In the genomic region with DNA sequence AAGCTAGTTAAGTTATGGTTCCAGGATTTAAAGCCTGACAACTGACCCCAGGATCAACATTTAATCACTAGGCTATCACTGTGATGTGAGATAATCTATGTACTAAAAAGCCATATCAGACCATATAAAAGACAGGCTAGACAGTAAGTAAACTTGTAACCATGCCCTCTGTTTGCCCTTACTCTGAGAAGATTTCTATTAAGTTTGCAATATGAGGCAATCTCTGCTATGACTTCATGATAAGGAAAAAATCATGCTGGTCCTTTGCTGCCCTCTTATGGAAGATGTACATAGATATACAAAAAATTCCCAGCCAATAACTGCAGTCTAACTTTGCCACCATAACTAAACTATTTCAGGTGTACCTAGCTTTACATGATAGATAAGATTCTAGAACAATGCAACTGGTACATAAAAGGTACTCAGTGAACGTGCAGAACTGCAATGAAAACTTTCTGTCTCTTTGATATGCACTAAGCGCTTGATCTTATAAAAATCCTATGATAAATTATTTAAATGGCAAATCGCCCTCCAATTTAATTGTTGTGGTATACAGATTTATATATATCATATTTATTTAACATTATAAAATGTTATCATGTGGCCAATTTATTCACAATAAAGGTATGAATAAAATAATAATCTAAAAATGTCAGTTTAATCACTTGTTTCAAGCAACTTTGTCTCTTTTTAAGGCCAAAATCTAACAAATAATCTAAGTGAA, we compare ENCODE assay signal across 8 cellular contexts.
A peak's percentile ranks its signal among the peaks of the same experiment; 100 is the strongest.
DNase-seq lines count a peak whose midpoint lies in the region; ATAC-seq and TF ChIP-seq lines count a peak whose summit lies in the region.

No MANE protein-coding gene starts in this region.

- no peaks in the 10 kb centered on the region for H3K27me3 Mint-ChIP-seq in HFFc6 (ENCODE audit: insufficient read depth)

- peaks cover 5% of the 10 kb centered on the region; the same call in 1 of the 2 replicates for H3K9me3 Mint-ChIP-seq in HFFc6

- ATAC-seq in HG02970 (IDR thresholded peaks at IDR 0.05; ENCODE audit: low FRiP score, unreplicated experiment) (no peak), HG03025 (IDR thresholded peaks at IDR 0.05; ENCODE audit: low FRiP score, unreplicated experiment) (no peak)

- peaks cover 12% of the 10 kb centered on the region for H3K36me3 Mint-ChIP-seq in HFFc6 (ENCODE audit: low read depth)

- TF ChIP-seq CTCF in HFFc6 (IDR thresholded peaks at IDR 0.05) = peak; percentile 80

- peak overlapping the region; percentile 69 for H3K27ac Mint-ChIP-seq in HFFc6

- H3K4me1 Mint-ChIP-seq in HFFc6 (ENCODE audit: low read depth) = peaks cover 24% of the 10 kb centered on the region

- no peak overlapping the region for H3K4me3 Mint-ChIP-seq in HFFc6

- DNase-seq in COLO829 (ENCODE audit: low spot score) (peak; percentile 81), HFFc6 (peak; percentile 89), OCI-M1 (lab: John Stamatoyannopoulos, UW) (peak; percentile 90), cerebellar cortex (ENCODE audit: low spot score) (peak; percentile 52), medulla oblongata (ENCODE audit: extremely low spot score) (peak; percentile 38), C1 segment of cervical spinal cord (lab: John Stamatoyannopoulos, UW) (no peak)

Comparison
In these comparisons a context has a peak if more than half of its experiments do, and no peak if none do; other contexts are left out.
1. DNase-seq: peak in COLO829 (single experiment), HFFc6 (single experiment), OCI-M1 (single experiment), cerebellar cortex (single experiment) and medulla oblongata (single experiment); none in C1 segment of cervical spinal cord (0 of 14).